ENCODE assay signal across 18 cellular contexts in the genomic region with DNA sequence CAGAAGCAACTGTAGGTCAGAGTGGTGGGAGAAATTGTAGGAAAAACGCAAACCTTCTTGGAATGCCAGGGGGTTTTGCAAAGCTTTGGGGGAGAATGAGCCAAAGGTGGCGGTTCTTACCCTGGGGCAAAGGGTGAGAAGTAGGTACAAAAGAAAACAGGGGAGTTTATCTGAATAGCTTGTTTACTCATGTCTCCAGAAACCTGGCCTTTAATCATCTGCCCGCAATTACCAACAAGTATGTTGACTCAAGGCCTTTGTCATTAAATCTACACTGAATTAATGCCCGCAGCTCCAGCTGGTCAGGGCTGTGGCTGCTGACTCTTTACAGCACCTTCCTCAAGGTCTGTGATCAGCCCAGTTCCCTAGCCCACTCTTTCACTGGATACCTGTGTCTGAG.
A peak's percentile ranks its signal among the peaks of the same experiment; 100 is the strongest.
DNase-seq lines count a peak whose midpoint lies in the region; ATAC-seq lines count a peak whose summit lies in the region.
"Had no signal": no experiment of that assay in that cellular context is flagged by ENCODE, and none has a peak within 500 bp of the region (broad histone marks: within the 10 kb centered on the region; RNA-seq: fewer than 3 reads in every experiment).

No MANE protein-coding gene starts in this region.

- H4K91ac ChIP-seq in mesenchymal stem cell (ENCODE audit: low read length), result no peak overlapping the region

- H3K79me1 ChIP-seq in mesenchymal stem cell (replicated peaks; ENCODE audit: low read length, poor library complexity, severe bottlenecking), result no peaks in the 10 kb centered on the region

- H3K4ac ChIP-seq in mesenchymal stem cell (ENCODE audit: low read depth in 1 of 2, low read length in 2 of 2), result no peak overlapping the region

- H3K27ac ChIP-seq in mesenchymal stem cell (ENCODE audit: low read length, poor library complexity, severe bottlenecking), result no peak overlapping the region
- H3K27ac ChIP-seq: GM23248, KMS-11 had no signal

- ATAC-seq in GM21528 (IDR thresholded peaks at IDR 0.05; ENCODE audit: low FRiP score, unreplicated experiment) (no peak), GM18909 (IDR thresholded peaks at IDR 0.05; ENCODE audit: poor library complexity, unreplicated experiment) (no peak)
- ATAC-seq: CD8-positive, alpha-beta T cell; HepG2 had no signal

- H3K14ac ChIP-seq in mesenchymal stem cell (ENCODE audit: low read length in 2 of 2), result no peak overlapping the region

- no peak overlapping the region for H3K9ac ChIP-seq in mesenchymal stem cell (ENCODE audit: low read length)
- H3K9ac ChIP-seq: GM23248, KMS-11 had no signal

- no peak overlapping the region for H2BK5ac ChIP-seq in mesenchymal stem cell (ENCODE audit: low read depth, low read length, poor library complexity, severe bottlenecking)

- H3K4me1 ChIP-seq in mesenchymal stem cell (ENCODE audit: control insufficient read depth, insufficient read depth, low read depth, low read length), result peaks cover 21% of the 10 kb centered on the region

- no peak overlapping the region for H3K18ac ChIP-seq in mesenchymal stem cell (ENCODE audit: low read depth in 1 of 2, low read length in 2 of 2)

- H3K4me3 ChIP-seq in mesenchymal stem cell (ENCODE audit: insufficient read depth in 1 of 2, low read depth in 1 of 2, low read length in 2 of 2), result no peak overlapping the region
- H3K4me3 ChIP-seq: GM23248 had no signal

- 97% methylated on average over 4 of the region's 4 CpGs for WGBS in mesenchymal stem cell

- H3K9me3 ChIP-seq in mesenchymal stem cell (ENCODE audit: control insufficient read depth, low read length), result no peaks in the 10 kb centered on the region

- H2AK5ac ChIP-seq in mesenchymal stem cell (ENCODE audit: low read length, severe bottlenecking), result no peak overlapping the region

- no peak overlapping the region for H3K23ac ChIP-seq in mesenchymal stem cell (ENCODE audit: low read length in 2 of 2)

- H2BK15ac ChIP-seq in mesenchymal stem cell (ENCODE audit: low read depth, poor library complexity, severe bottlenecking), result peak overlapping the region; percentile 9

- no peak overlapping the region for H3K4me2 ChIP-seq in mesenchymal stem cell (ENCODE audit: low read length, poor library complexity, severe bottlenecking)
- H3K4me2 ChIP-seq: KMS-11 had no signal

- no peak overlapping the region for H2AFZ ChIP-seq in mesenchymal stem cell (ENCODE audit: low read depth, low read length)
- H2AFZ ChIP-seq: GM23248 had no signal

- H2BK12ac ChIP-seq in mesenchymal stem cell (ENCODE audit: low read length in 2 of 2), result no peak overlapping the region

- no peak overlapping the region for H2BK120ac ChIP-seq in mesenchymal stem cell (ENCODE audit: low read depth, low read length)

- peak; percentile 35 for DNase-seq in ELR (ENCODE audit: low read depth)
- DNase-seq in LoVo (ENCODE audit: low spot score), result peak; percentile 47
- peak; percentile 7 for DNase-seq in SW480 (ENCODE audit: low spot score)
- no peak for DNase-seq in mesenchymal stem cell
- no peak for DNase-seq in NCI-H82 (lab: John Stamatoyannopoulos, UW)
- no peak for DNase-seq in stimulated activated CD4-positive, alpha-beta T cell treated with anti-CD3 and anti-CD28 coated beads, Interleukin-2, amount 100 ng/mL, for 24 hours
- DNase-seq: CD8-positive, alpha-beta T cell; DMS79; GF-D8; GM23248; NCI-H187 treated with DMSO at 0.1 percent for 48 hours; NCI-H345; NCI-H774; SHP77 treated with DMSO at 0.1 percent for 48 hours had no signal

- no peaks in the 10 kb centered on the region for H3K27me3 ChIP-seq in mesenchymal stem cell (ENCODE audit: control insufficient read depth in 1 of 2, insufficient read depth in 1 of 2, low read length in 2 of 2)

- no peaks in the 10 kb centered on the region for H3K36me3 ChIP-seq in mesenchymal stem cell (ENCODE audit: control insufficient read depth in 1 of 2, insufficient read depth in 2 of 2, low read depth in 1 of 2, low read length in 2 of 2)

- H4K8ac ChIP-seq in mesenchymal stem cell (ENCODE audit: low read length), result no peak overlapping the region

Comparison
In these comparisons a context has a peak if more than half of its experiments do, and no peak if none do; other contexts are left out.
1. DNase-seq: peak in ELR (single experiment), LoVo (single experiment) and SW480 (single experiment); none in mesenchymal stem cell (single experiment), NCI-H82 (single experiment) and stimulated activated CD4-positive, alpha-beta T cell treated with anti-CD3 and anti-CD28 coated beads, Interleukin-2, amount 100 ng/mL, for 24 hours (0 of 2).